ENCODE assay signal across 8 cellular contexts in the genomic region with DNA sequence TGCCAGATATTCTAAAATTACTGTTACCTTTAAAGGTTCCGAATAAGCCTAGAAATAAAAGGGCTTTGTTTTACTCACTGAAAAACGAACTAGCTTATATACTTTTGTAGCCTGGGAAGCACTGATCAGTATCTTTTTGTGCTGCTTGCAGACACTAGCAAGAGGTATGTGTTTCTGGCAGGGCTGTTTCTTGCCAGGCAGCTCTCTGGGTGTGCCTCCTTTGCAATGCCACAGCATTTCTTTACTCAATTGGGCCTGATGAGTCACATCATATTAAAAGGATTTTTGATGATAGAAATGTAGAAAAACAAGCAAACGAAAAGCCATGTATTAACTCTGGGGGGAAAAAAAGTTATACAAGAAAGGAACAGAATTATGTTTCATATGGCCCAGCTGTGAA. TPM values are rescaled to one million over a fixed set of nuclear protein-coding genes. Genes with fewer than 3 reads are reported as not detected.
DNase-seq lines count a peak whose midpoint lies in the region; ATAC-seq and TF ChIP-seq lines count a peak whose summit lies in the region.

No MANE protein-coding gene starts in this region.

- no peaks in the 10 kb centered on the region for H3K9me3 Mint-ChIP-seq in activated CD4-positive, alpha-beta T cell treated with anti-CD3 and anti-CD28 coated beads, Interleukin-2, amount 10 ng/mL, durations not matched to agents 7 days and 5 days
- H3K9me3 Mint-ChIP-seq in neural progenitor cell: peaks cover under 1% of the 10 kb centered on the region

- ATAC-seq in esophagus mucosa (peak; percentile 74), psoas muscle (no peak)

- WGBS in psoas muscle, 3 donors: 82 to 85% (median 84%) methylated on average over 3 of the region's 3 CpGs

- no peak overlapping the region for H3K9ac ChIP-seq in neural progenitor cell

- intact Hi-C loops in psoas muscle (cut with DNase I): loop anchor here in 1 of 2 donors (2.0 kb wide), 1 partner anchor 44 kb away; no protein-coding TSS in a partner anchor

- H3K4me1 Mint-ChIP-seq in activated CD4-positive, alpha-beta T cell treated with anti-CD3 and anti-CD28 coated beads, Interleukin-2, amount 10 ng/mL, durations not matched to agents 7 days and 5 days: peaks cover 90% of the 10 kb centered on the region
- peaks cover 1% of the 10 kb centered on the region for H3K4me1 Mint-ChIP-seq in neural progenitor cell

- H3F3A ChIP-seq in neural progenitor cell (ENCODE audit: low read depth): no peaks in the 10 kb centered on the region

- H3K36me3 Mint-ChIP-seq in activated CD4-positive, alpha-beta T cell treated with anti-CD3 and anti-CD28 coated beads, Interleukin-2, amount 10 ng/mL, durations not matched to agents 7 days and 5 days (ENCODE audit: low read depth): peaks cover 73% of the 10 kb centered on the region
- peaks cover 2% of the 10 kb centered on the region for H3K36me3 Mint-ChIP-seq in neural progenitor cell

- H3K27ac Mint-ChIP-seq in activated CD4-positive, alpha-beta T cell treated with anti-CD3 and anti-CD28 coated beads, Interleukin-2, amount 10 ng/mL, durations not matched to agents 7 days and 5 days: peak overlapping the region; percentile 87
- no peak overlapping the region for H3K27ac Mint-ChIP-seq in neural progenitor cell

- H3K4me1 ChIP-seq in psoas muscle (no peaks in the 10 kb centered on the region), neural progenitor cell (no peaks in the 10 kb centered on the region)

- no peak for TF ChIP-seq CTCF in psoas muscle (IDR thresholded peaks at IDR 0.05)
- no peak for TF ChIP-seq CTCF in neural progenitor cell (IDR thresholded peaks at IDR 0.05)

- H2AFZ ChIP-seq in neural progenitor cell (replicated peaks): no peak overlapping the region

- no peaks in the 10 kb centered on the region for H3K27me3 Mint-ChIP-seq in activated CD4-positive, alpha-beta T cell treated with anti-CD3 and anti-CD28 coated beads, Interleukin-2, amount 10 ng/mL, durations not matched to agents 7 days and 5 days
- peaks cover 2% of the 10 kb centered on the region for H3K27me3 Mint-ChIP-seq in neural progenitor cell (ENCODE audit: insufficient read depth, low read depth)

- CTCF ChIA-PET in activated CD4-positive, alpha-beta T cell treated with anti-CD3 and anti-CD28 coated beads, Interleukin-2, amount 10 ng/mL, durations not matched to agents 7 days and 5 days (lab: Charles Lee): interaction anchor here (19.3 kb wide), 1 partner anchor 46 kb away, joined by 350 read pairs; a partner anchor contains a TSS

- DNase-seq in HPDE6-E6E7 (ENCODE audit: extremely low spot score): peak; percentile 72
- peak; percentile 65 for DNase-seq in activated CD4-positive, alpha-beta T cell treated with anti-CD3 and anti-CD28 coated beads, Interleukin-2, amount 10 ng/mL, durations not matched to agents 7 days and 5 days
- peak; percentile 27 for DNase-seq in stimulated activated naive CD4-positive, alpha-beta T cell treated with Interleukin-2 at 50 U/mL for 16 hours (lab: John Stamatoyannopoulos, UW)
- DNase-seq in NCI-H69 (lab: John Stamatoyannopoulos, UW): no peak
- DNase-seq in psoas muscle: no peak
- no peak for DNase-seq in NCI-H345 (lab: John Stamatoyannopoulos, UW)
- DNase-seq in neural progenitor cell (ENCODE audit: low spot score): no peak

- H3K27me3 ChIP-seq in psoas muscle (ENCODE audit: insufficient read depth in 3 of 3, low read length in 2 of 3) (no peaks in the 10 kb centered on the region), neural progenitor cell (no peaks in the 10 kb centered on the region)

- peak overlapping the region; percentile 90 for H3K4me3 Mint-ChIP-seq in activated CD4-positive, alpha-beta T cell treated with anti-CD3 and anti-CD28 coated beads, Interleukin-2, amount 10 ng/mL, durations not matched to agents 7 days and 5 days
- H3K4me3 Mint-ChIP-seq in neural progenitor cell: no peak overlapping the region

- H3K4me3 ChIP-seq in psoas muscle (no peak overlapping the region), neural progenitor cell (no peak overlapping the region)

- H3K9me3 ChIP-seq in psoas muscle (no peaks in the 10 kb centered on the region), neural progenitor cell (ENCODE audit: low read depth) (no peaks in the 10 kb centered on the region)

- H3K27ac ChIP-seq in psoas muscle (no peak overlapping the region), neural progenitor cell (no peak overlapping the region)

- H3K36me3 ChIP-seq in psoas muscle (ENCODE audit: insufficient read depth in 1 of 2, low read depth in 1 of 2): peaks cover 6 to 91% of the 10 kb centered on the region in 2 donors
- no peaks in the 10 kb centered on the region for H3K36me3 ChIP-seq in neural progenitor cell

- H4K20me1 ChIP-seq in neural progenitor cell (ENCODE audit: low read depth): no peaks in the 10 kb centered on the region

- POLR2A ChIA-PET in activated CD4-positive, alpha-beta T cell treated with anti-CD3 and anti-CD28 coated beads, Interleukin-2, amount 10 ng/mL, durations not matched to agents 7 days and 5 days (lab: Charles Lee): interaction anchor here (0.6 kb wide), 1 partner anchor 1273 kb away, joined by 3 read pairs; no protein-coding TSS in a partner anchor

- H3K4me2 ChIP-seq in neural progenitor cell: no peak overlapping the region

- H3K79me2 ChIP-seq in neural progenitor cell (ENCODE audit: low read depth): no peaks in the 10 kb centered on the region

RNA-seq across cellular contexts. Expression of a gene that starts 35.6 kb away (rescaled TPM):
- under 1 TPM; 0.17 TPM for total RNA-seq in activated CD4-positive, alpha-beta T cell treated with anti-CD3 and anti-CD28 coated beads, Interleukin-2, amount 10 ng/mL, durations not matched to agents 7 days and 5 days
- total RNA-seq in esophagus mucosa (0.24 TPM), psoas muscle (under 1 TPM; 0.24 to 0.74 (median 0.55) TPM), neural progenitor cell (ENCODE audit: low replicate concordance) (not detected in 2 replicates)
- under 1 TPM; 0.06 to 0.10 (median 0.06) TPM for polyA plus RNA-seq in psoas muscle

Comparison
In these comparisons a context has a peak if more than half of its experiments do, and no peak if none do; other contexts are left out.
1. DNase-seq: peak in HPDE6-E6E7 (single experiment), activated CD4-positive, alpha-beta T cell treated with anti-CD3 and anti-CD28 coated beads, Interleukin-2, amount 10 ng/mL, durations not matched to agents 7 days and 5 days (single experiment) and stimulated activated naive CD4-positive, alpha-beta T cell treated with Interleukin-2 at 50 U/mL for 16 hours (single experiment); none in NCI-H69 (single experiment), psoas muscle (0 of 2), NCI-H345 (single experiment) and neural progenitor cell (single experiment).